In the genomic region with DNA sequence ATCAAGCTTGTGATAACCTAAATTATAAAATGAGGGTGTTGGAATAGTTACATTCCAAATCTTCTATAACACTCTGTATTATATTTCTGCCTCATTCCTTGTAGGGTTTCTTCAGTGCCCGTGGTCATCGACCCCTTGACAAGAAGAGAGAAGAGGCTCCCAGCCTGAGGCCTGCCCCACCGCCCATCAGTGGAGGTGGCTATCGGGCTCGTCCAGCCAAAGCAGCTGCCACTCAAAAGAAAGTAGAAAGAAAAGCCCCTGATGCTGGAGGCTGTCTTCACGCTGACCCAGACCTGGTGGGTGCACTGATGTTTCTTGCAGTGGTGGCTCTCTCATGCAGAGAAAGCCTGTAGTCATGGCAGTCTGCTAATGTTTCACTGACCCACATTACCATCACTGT, we compare ENCODE assay signal across 32 cellular contexts. TPM values are rescaled to one million over a fixed set of nuclear protein-coding genes. Genes with fewer than 3 reads are reported as not detected.
"Had no signal": no experiment of that assay in that cellular context is flagged by ENCODE, and none has a peak within 500 bp of the region (broad histone marks: within the 10 kb centered on the region; RNA-seq: fewer than 3 reads in every experiment).

No MANE protein-coding gene starts in this region.

- H3K4me1 ChIP-seq: esophagus muscularis mucosa, gastrocnemius medialis had no signal

- H3K9me3 ChIP-seq: esophagus muscularis mucosa, gastrocnemius medialis had no signal

- ATAC-seq: activated CD4-positive, CD25-positive, alpha-beta regulatory T cell treated with anti-CD3 and anti-CD28 coated beads, Interleukin-2, amount 50 U/mL, for 24 hours; activated CD8-positive, alpha-beta T cell treated with anti-CD3 and anti-CD28 coated beads for 36 hours; activated T-cell treated with anti-CD3 and anti-CD28 coated beads, Interleukin-2, amount 50 U/mL, for 4 hours; activated T-helper 17 cell treated with anti-CD3 and anti-CD28 coated beads, Interleukin-2, amount 50 U/mL, for 72 hours; effector memory CD8-positive, alpha-beta T cell; foreskin keratinocyte; gastrocnemius medialis; T-helper 17 cell had no signal

- H3K4me3 ChIP-seq: esophagus muscularis mucosa, gastrocnemius medialis had no signal

- FAIRE-seq: astrocyte, bronchial epithelial cell had no signal

- H3K27ac ChIP-seq: brain microvascular endothelial cell, esophagus muscularis mucosa, foreskin keratinocyte, gastrocnemius medialis, WERI-Rb-1 had no signal

- DNase-seq: activated B cell treated with CpG ODN at 0.5 μM for 24 hours; activated CD4-positive, alpha-beta T cell treated with anti-CD3 and anti-CD28 coated beads for 48 hours; activated CD4-positive, alpha-beta T cell treated with anti-CD3 and anti-CD28 coated beads, Interleukin-2, amount 50 U/mL, for 1 hour; activated CD4-positive, alpha-beta T cell treated with anti-CD3 and anti-CD28 coated beads, Interleukin-2, amount 50 U/mL, for 48 hours; activated CD8-positive, alpha-beta memory T cell treated with anti-CD3 and anti-CD28 coated beads for 24 hours; activated CD8-positive, alpha-beta T cell treated with anti-CD3 and anti-CD28 coated beads for 36 hours; activated effector memory CD4-positive, alpha-beta T cell treated with Interleukin-2 at 50 U/mL for 16 hours; activated gamma-delta T cell treated with Interleukin-2 at 50 U/mL for 16 hours; activated naive CD4-positive, alpha-beta T cell treated with anti-CD3 and anti-CD28 coated beads, Interleukin-2, amount 50 U/mL, for 16 hours; activated naive CD4-positive, alpha-beta T cell treated with Interleukin-2 at 50 U/mL for 16 hours; activated T-cell treated with anti-CD3 and anti-CD28 coated beads, Interleukin-2, amount 50 U/mL, for 4 hours; amniotic stem cell; anterior cingulate cortex; brain microvascular endothelial cell; cortex of kidney; dermis blood vessel endothelial cell; effector CD4-positive, alpha-beta T cell; effector memory CD8-positive, alpha-beta T cell; erythroblast; foreskin keratinocyte; gastrocnemius medialis; glutamatergic neuron; T-helper 1 cell; T-helper 17 cell; T1000; WERI-Rb-1 had no signal

- H3K27me3 ChIP-seq: brain microvascular endothelial cell, esophagus muscularis mucosa, foreskin keratinocyte, gastrocnemius medialis had no signal

- H3K36me3 ChIP-seq: brain microvascular endothelial cell, esophagus muscularis mucosa, gastrocnemius medialis, WERI-Rb-1 had no signal

RNA-seq across cellular contexts. Expression of a gene that starts 2.9 kb away (rescaled TPM):
- total RNA-seq: activated B cell treated with CpG ODN at 0.5 μM for 24 hours; activated CD8-positive, alpha-beta T cell treated with anti-CD3 and anti-CD28 coated beads for 36 hours; activated T-helper 17 cell treated with anti-CD3 and anti-CD28 coated beads, Interleukin-2, amount 50 U/mL, for 72 hours; bronchial epithelial cell; cardiac septum; dermis blood vessel endothelial cell; esophagus muscularis mucosa; foreskin keratinocyte; T-helper 17 cell had no signal
- polyA plus RNA-seq: foreskin keratinocyte had no signal

RNA-seq across cellular contexts. Expression of a gene that starts 24.8 kb away (rescaled TPM):
- total RNA-seq: activated B cell treated with CpG ODN at 0.5 μM for 24 hours; activated CD8-positive, alpha-beta T cell treated with anti-CD3 and anti-CD28 coated beads for 36 hours; activated T-helper 17 cell treated with anti-CD3 and anti-CD28 coated beads, Interleukin-2, amount 50 U/mL, for 72 hours; astrocyte; bronchial epithelial cell; cardiac septum; dermis blood vessel endothelial cell; esophagus muscularis mucosa; foreskin keratinocyte; T-helper 17 cell had no signal
- polyA plus RNA-seq: foreskin keratinocyte had no signal

RNA-seq across cellular contexts. Expression of a gene that starts 46.8 kb away (rescaled TPM):
- total RNA-seq: activated B cell treated with CpG ODN at 0.5 μM for 24 hours; activated CD8-positive, alpha-beta T cell treated with anti-CD3 and anti-CD28 coated beads for 36 hours; activated T-helper 17 cell treated with anti-CD3 and anti-CD28 coated beads, Interleukin-2, amount 50 U/mL, for 72 hours; astrocyte; cardiac septum; dermis blood vessel endothelial cell; esophagus muscularis mucosa; foreskin keratinocyte; T-helper 17 cell had no signal
- polyA plus RNA-seq: foreskin keratinocyte had no signal
